In genomic region chr13:49545661-49546060, GRCh38 we compare ENCODE assay signal across 17 cellular contexts. TPM values are rescaled to one million over a fixed set of nuclear protein-coding genes. Genes with fewer than 3 reads are reported as not detected.
DNase-seq lines count a peak whose midpoint lies in the region; ATAC-seq, FAIRE-seq and TF ChIP-seq lines count a peak whose summit lies in the region.
"Had no signal": no experiment of that assay in that cellular context is flagged by ENCODE, and none has a peak within 500 bp of the region (broad histone marks: within the 10 kb centered on the region; RNA-seq: fewer than 3 reads in every experiment).

No MANE protein-coding gene starts in this region.

- no peaks in the 10 kb centered on the region for H3K36me3 ChIP-seq in CD8-positive, alpha-beta T cell (ENCODE audit: insufficient read depth, low read length)

- no peak overlapping the region for H3K4me3 ChIP-seq in CD8-positive, alpha-beta T cell (ENCODE audit: low read depth, low read length)
- H3K4me3 ChIP-seq: BLaER1 treated with 17β-estradiol and CSF1 and Interleukin-3, amounts not matched to agents 10 nM and 100 nM; GM23248 had no signal

- peak; percentile 69 for FAIRE-seq in D721Med (lab: Jason Lieb, UNC)
- FAIRE-seq in islet of Langerhans (lab: Jason Lieb, UNC) = peak; percentile 38
- FAIRE-seq: GM18507, H54 had no signal

- ATAC-seq in CD8-positive, alpha-beta T cell = no peak
- ATAC-seq: HCT116 had no signal

- peaks cover 20% of the 10 kb centered on the region for H3K36me3 Mint-ChIP-seq in progenitor cell of endocrine pancreas (ENCODE audit: insufficient read depth)
- peaks cover 74% of the 10 kb centered on the region for H3K36me3 Mint-ChIP-seq in CD8-positive, alpha-beta T cell

- CTCF ChIA-PET in CD8-positive, alpha-beta T cell (lab: Charles Lee) = no interaction called here

- TF ChIP-seq CTCF in D721Med (IDR thresholded peaks at IDR 0.05; ENCODE audit: insufficient read depth, missing control alignments) = no peak
- no peak for TF ChIP-seq CTCF in progenitor cell of endocrine pancreas (IDR thresholded peaks at IDR 0.05; ENCODE audit: unreplicated experiment)
- TF ChIP-seq CTCF in CD8-positive, alpha-beta T cell (IDR thresholded peaks at IDR 0.05) = no peak

- no peaks in the 10 kb centered on the region for H3K27me3 ChIP-seq in CD8-positive, alpha-beta T cell (ENCODE audit: insufficient read depth, low read length)
- H3K27me3 ChIP-seq: BLaER1 treated with 17β-estradiol and CSF1 and Interleukin-3, amounts not matched to agents 10 nM and 100 nM had no signal

- H3K4me1 Mint-ChIP-seq in progenitor cell of endocrine pancreas (ENCODE audit: low read depth) = peaks cover 10% of the 10 kb centered on the region
- peaks cover 2% of the 10 kb centered on the region for H3K4me1 Mint-ChIP-seq in CD8-positive, alpha-beta T cell (ENCODE audit: low read depth)

- H3K27ac Mint-ChIP-seq in progenitor cell of endocrine pancreas = peak overlapping the region; percentile 41
- H3K27ac Mint-ChIP-seq in CD8-positive, alpha-beta T cell = no peak overlapping the region

- no peaks in the 10 kb centered on the region for H3K9me3 ChIP-seq in CD8-positive, alpha-beta T cell (ENCODE audit: low read length)
- H3K9me3 ChIP-seq: BLaER1 treated with 17β-estradiol and CSF1 and Interleukin-3, amounts not matched to agents 10 nM and 100 nM had no signal

- no peaks in the 10 kb centered on the region for H3K9me3 Mint-ChIP-seq in progenitor cell of endocrine pancreas (ENCODE audit: low read depth)
- no peaks in the 10 kb centered on the region for H3K9me3 Mint-ChIP-seq in CD8-positive, alpha-beta T cell
- H3K9me3 Mint-ChIP-seq: CD4-positive, CD25-positive, alpha-beta regulatory T cell had no signal

- H3K4me3 Mint-ChIP-seq in progenitor cell of endocrine pancreas (ENCODE audit: low read depth) = no peak overlapping the region
- H3K4me3 Mint-ChIP-seq in CD8-positive, alpha-beta T cell = no peak overlapping the region
- H3K4me3 Mint-ChIP-seq: CD4-positive, CD25-positive, alpha-beta regulatory T cell had no signal

- peak overlapping the region; percentile 10 for H3K27ac ChIP-seq in angular gyrus (ENCODE audit: low read depth, low read length)
- no peak overlapping the region for H3K27ac ChIP-seq in CD8-positive, alpha-beta T cell (ENCODE audit: low read depth, low read length)
- H3K27ac ChIP-seq: GM23248, HL-60 had no signal

- H3K27me3 Mint-ChIP-seq in progenitor cell of endocrine pancreas = no peaks in the 10 kb centered on the region
- H3K27me3 Mint-ChIP-seq in CD8-positive, alpha-beta T cell (ENCODE audit: low read depth) = no peaks in the 10 kb centered on the region
- H3K27me3 Mint-ChIP-seq: CD4-positive, CD25-positive, alpha-beta regulatory T cell had no signal

- POLR2A ChIA-PET in CD8-positive, alpha-beta T cell (lab: Charles Lee) = no interaction called here

- no peaks in the 10 kb centered on the region for H3K4me1 ChIP-seq in CD8-positive, alpha-beta T cell (ENCODE audit: insufficient read depth, low read length)

- no peak for DNase-seq in D721Med (ENCODE audit: insufficient read length, low spot score)
- no peak for DNase-seq in progenitor cell of endocrine pancreas (ENCODE audit: low spot score, unreplicated experiment)
- DNase-seq in CD8-positive, alpha-beta T cell = no peak
- DNase-seq in activated CD8-positive, alpha-beta memory T cell treated with anti-CD3 and anti-CD28 coated beads for 24 hours = no peak
- no peak for DNase-seq in kidney tubule cell (ENCODE audit: low spot score)
- DNase-seq in iPS-NIHi11 (ENCODE audit: low spot score) = no peak
- DNase-seq: ACHN; CD4-positive, CD25-positive, alpha-beta regulatory T cell; DND-41; GM23248 had no signal

- intact Hi-C loops in CD8-positive, alpha-beta T cell (cut with DNase I, micrococcal nuclease) = no loop called here

RNA-seq across cellular contexts. Expression of gene RCBTB1, which starts 39.7 kb away (rescaled TPM):
- total RNA-seq in progenitor cell of endocrine pancreas = 29.8 and 34.5 TPM in 2 replicates
- total RNA-seq in CD8-positive, alpha-beta T cell = 10 to 100 TPM; 12.1 to 14.2 TPM

RNA-seq across cellular contexts. Expression of gene PHF11, which starts 49.9 kb away (rescaled TPM):
- 34.3 and 35.2 TPM in 2 replicates for total RNA-seq in progenitor cell of endocrine pancreas
- total RNA-seq in CD8-positive, alpha-beta T cell = 10 to 100 TPM; 93.9 to 98.3 TPM
